ENCODE assay signal across 14 cellular contexts in the genomic region with DNA sequence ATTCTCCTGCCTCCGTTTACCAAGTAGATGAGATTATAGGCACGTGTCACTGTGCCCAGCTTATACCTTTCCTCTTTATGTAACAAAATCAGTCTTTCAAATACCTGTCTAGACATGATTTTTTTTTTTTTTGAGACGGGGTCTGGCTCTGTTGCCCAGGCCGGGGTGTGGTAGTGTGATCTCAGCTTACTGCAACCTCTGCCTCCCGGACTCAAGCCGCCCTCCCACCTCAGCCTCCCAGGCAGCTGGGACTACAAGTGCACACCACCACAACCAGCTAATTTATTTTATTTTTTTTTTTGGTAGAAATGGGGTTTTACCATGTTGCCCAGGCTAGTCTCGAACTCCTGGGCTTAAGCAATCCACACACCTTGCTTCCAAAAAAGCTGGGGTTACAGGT. TPM values are rescaled to one million over a fixed set of nuclear protein-coding genes. Genes with fewer than 3 reads are reported as not detected.
DNase-seq lines count a peak whose midpoint lies in the region; ATAC-seq, FAIRE-seq and TF ChIP-seq lines count a peak whose summit lies in the region.
"Had no signal": no experiment of that assay in that cellular context is flagged by ENCODE, and none has a peak within 500 bp of the region (broad histone marks: within the 10 kb centered on the region; RNA-seq: fewer than 3 reads in every experiment).

No MANE protein-coding gene starts in this region.

- H3K4me2 ChIP-seq in PC-3 (ENCODE audit: low read length) = peak overlapping the region; percentile 54
- H3K4me2 ChIP-seq in mesenchymal stem cell (ENCODE audit: low read length, poor library complexity, severe bottlenecking) = no peak overlapping the region
- H3K4me2 ChIP-seq: BLaER1 treated with 17β-estradiol and CSF1 and Interleukin-3, amounts not matched to agents 10 nM and 100 nM had no signal

- H4K20me1 ChIP-seq in PC-3 (ENCODE audit: low read length) = no peaks in the 10 kb centered on the region

- 100% methylated on average over 4 of the region's 7 CpGs for WGBS in mesenchymal stem cell
- WGBS in spleen, 5 donors = 96 to 98% (median 98%) methylated on average over 7 of the region's 7 CpGs

- H3K9me3 ChIP-seq in PC-3 (ENCODE audit: low read length) (no peaks in the 10 kb centered on the region), mesenchymal stem cell (ENCODE audit: control insufficient read depth, low read length) (no peaks in the 10 kb centered on the region), spleen (no peaks in the 10 kb centered on the region), kidney (ENCODE audit: control insufficient read depth in 1 of 2, low read length in 2 of 2) (no peaks in the 10 kb centered on the region)
- H3K9me3 ChIP-seq: A549 had no signal

- no peak overlapping the region for H2BK5ac ChIP-seq in mesenchymal stem cell (ENCODE audit: low read depth, low read length, poor library complexity, severe bottlenecking)

- H3K4ac ChIP-seq in mesenchymal stem cell (ENCODE audit: low read depth in 1 of 2, low read length in 2 of 2) = no peak overlapping the region

- H3K9ac ChIP-seq in PC-3 (ENCODE audit: low read length) (no peak overlapping the region), mesenchymal stem cell (ENCODE audit: low read length) (peak overlapping the region; percentile 37), kidney (ENCODE audit: low read length in 2 of 2) (no peak overlapping the region)
- H3K9ac ChIP-seq: BLaER1 treated with 17β-estradiol and CSF1 and Interleukin-3, amounts not matched to agents 10 nM and 100 nM had no signal

- peaks cover 11% of the 10 kb centered on the region for H3K79me1 ChIP-seq in mesenchymal stem cell (replicated peaks; ENCODE audit: low read length, poor library complexity, severe bottlenecking)

- H3K4me1 ChIP-seq in PC-3 (ENCODE audit: insufficient read depth, low read length) = peaks cover 10% of the 10 kb centered on the region
- no peaks in the 10 kb centered on the region for H3K4me1 ChIP-seq in mesenchymal stem cell (ENCODE audit: control insufficient read depth, insufficient read depth, low read depth, low read length)
- H3K4me1 ChIP-seq in spleen = no peaks in the 10 kb centered on the region
- H3K4me1 ChIP-seq in kidney (ENCODE audit: control insufficient read depth in 1 of 2, insufficient read depth in 1 of 2, low read depth in 1 of 2, low read length in 2 of 2) = no peaks in the 10 kb centered on the region

- H3K36me3 ChIP-seq in PC-3 (ENCODE audit: low read depth, low read length) (no peaks in the 10 kb centered on the region; the same call in 1 of the 2 replicates), mesenchymal stem cell (ENCODE audit: control insufficient read depth in 1 of 2, insufficient read depth in 2 of 2, low read depth in 1 of 2, low read length in 2 of 2) (peaks cover 0 to 27% of the 10 kb centered on the region in 2 experiments), spleen (peaks cover 0 to 34% (median 12%) of the 10 kb centered on the region in 6 donors), kidney (ENCODE audit: control insufficient read depth in 1 of 2, insufficient read depth in 2 of 2, low read length in 2 of 2) (peaks cover 4 to 10% of the 10 kb centered on the region in 2 donors)

- ATAC-seq in PC-3 = no peak; the same call in 1 of the 2 replicates
- ATAC-seq: GM12878 had no signal

- H4K91ac ChIP-seq in mesenchymal stem cell (ENCODE audit: low read length) = no peak overlapping the region

- H3K27me3 ChIP-seq in PC-3 (ENCODE audit: low read length) (no peaks in the 10 kb centered on the region), mesenchymal stem cell (ENCODE audit: control insufficient read depth in 1 of 2, insufficient read depth in 1 of 2, low read length in 2 of 2) (no peaks in the 10 kb centered on the region), spleen (replicated peaks in 1 of 7) (no peaks in the 10 kb centered on the region)
- H3K27me3 ChIP-seq: BLaER1 treated with 17β-estradiol and CSF1 and Interleukin-3, amounts not matched to agents 10 nM and 100 nM had no signal

- DNase-seq in PC-3 (no peak), epithelial cell of prostate (ENCODE audit: low read depth, low spot score) (no peak), mesenchymal stem cell (no peak), spleen (peak; percentile 47), DMS79 (lab: John Stamatoyannopoulos, UW) (no peak), kidney (no peak), AG20443 (ENCODE audit: low spot score) (no peak)
- no peak for DNase-seq in activated T-cell treated with anti-CD3 and anti-CD28 coated beads, Interleukin-2, amount 50 U/mL, for 1 hour
- DNase-seq: CD4-positive, CD25-positive, alpha-beta regulatory T cell; DMS 273 treated with DMSO at 0.1 percent for 48 hours had no signal

- no TSS peak for BruUV-seq in PC-3 (replicated peaks; lab: Mats Ljungman, UMichigan)

- H2AFZ ChIP-seq in PC-3 (ENCODE audit: low read length) = no peak overlapping the region
- H2AFZ ChIP-seq in mesenchymal stem cell (ENCODE audit: low read depth, low read length) = no peak overlapping the region

- intact Hi-C loops in PC-3 (cut with micrococcal nuclease) (no loop called here), spleen (cut with DNase I; ENCODE audit: low total_unique reads) (no loop called here), kidney (cut with DNase I) (no loop called here)

- H2BK15ac ChIP-seq in mesenchymal stem cell (ENCODE audit: low read depth, poor library complexity, severe bottlenecking) = peak overlapping the region; percentile 91

- CTCF ChIA-PET in PC-3 (lab: Charles Lee) = no interaction called here

- no peak overlapping the region for H3K14ac ChIP-seq in mesenchymal stem cell (ENCODE audit: low read length in 2 of 2)

- H3K4me3 ChIP-seq in PC-3 (ENCODE audit: low read length) (0 out of 2 replicates have a peak overlapping the region, but pooled peaks have one; percentile 25), mesenchymal stem cell (ENCODE audit: insufficient read depth in 1 of 2, low read depth in 1 of 2, low read length in 2 of 2) (no peak overlapping the region), spleen (no peak overlapping the region), kidney (ENCODE audit: low read length in 2 of 2) (no peak overlapping the region)
- H3K4me3 ChIP-seq: A549; BLaER1 treated with 17β-estradiol and CSF1 and Interleukin-3, amounts not matched to agents 10 nM and 100 nM; GM12878 had no signal

- no peaks in the 10 kb centered on the region for H3K9me2 ChIP-seq in PC-3 (replicated peaks; ENCODE audit: low read length)

- H4K8ac ChIP-seq in mesenchymal stem cell (ENCODE audit: low read length) = no peak overlapping the region

- no peak overlapping the region for H3K18ac ChIP-seq in mesenchymal stem cell (ENCODE audit: low read depth in 1 of 2, low read length in 2 of 2)

- no peaks in the 10 kb centered on the region for H3F3A ChIP-seq in PC-3 (ENCODE audit: low read length, unreplicated experiment)

- no peak overlapping the region for H2AK5ac ChIP-seq in mesenchymal stem cell (ENCODE audit: low read length, severe bottlenecking)

- TF ChIP-seq CTCF in PC-3 (conservative IDR thresholded peaks at IDR 0.05; ENCODE audit: low read depth, low read length) (no peak), spleen (IDR thresholded peaks at IDR 0.05 in 8 of 11, conservative IDR thresholded peaks at IDR 0.05 in 3 of 11) (no peak), kidney (IDR thresholded peaks at IDR 0.05; ENCODE audit: borderline replicate concordance, extremely low read depth, insufficient read depth) (no peak)

- no peak overlapping the region for H2BK120ac ChIP-seq in mesenchymal stem cell (ENCODE audit: low read depth, low read length)

- FAIRE-seq in kidney (lab: Jason Lieb, UNC) = no peak
- FAIRE-seq: A549, GM18507 had no signal

- POLR2A ChIA-PET in PC-3 (lab: Charles Lee; ENCODE audit: unreplicated experiment) = no interaction called here

- peak overlapping the region in 1 of 2 experiments; percentile 77 for H2BK12ac ChIP-seq in mesenchymal stem cell (ENCODE audit: low read length in 2 of 2)

- no peak overlapping the region for H3K23ac ChIP-seq in mesenchymal stem cell (ENCODE audit: low read length in 2 of 2)

- H3K27ac ChIP-seq in PC-3 (ENCODE audit: low read length) (peak overlapping the region; percentile 41), epithelial cell of prostate (peak overlapping the region; percentile 29), mesenchymal stem cell (ENCODE audit: low read length, poor library complexity, severe bottlenecking) (no peak overlapping the region), spleen (no peak overlapping the region), kidney (ENCODE audit: low read depth in 2 of 2, low read length in 2 of 2) (no peak overlapping the region)
- H3K27ac ChIP-seq: A549; BLaER1 treated with 17β-estradiol and CSF1 and Interleukin-3, amounts not matched to agents 10 nM and 100 nM had no signal

- no peak for TF ChIP-seq POLR2A in spleen (IDR thresholded peaks at IDR 0.05)

- peaks cover 33% of the 10 kb centered on the region for H3K79me2 ChIP-seq in PC-3 (ENCODE audit: low read length)

RNA-seq across cellular contexts. Expression of gene NADK2, which starts 13.2 kb away (rescaled TPM):
- total RNA-seq in PC-3 (2014; rRNA removed) = 17.7 and 22.9 TPM in 2 replicates
- polyA plus RNA-seq in mesenchymal stem cell (2013, experiment 1 of 2) = 8.1 TPM
- polyA plus RNA-seq in mesenchymal stem cell (2013, experiment 2 of 2) = 8.3 TPM
- total RNA-seq in spleen = 10 to 100 TPM; 14.7 to 21.8 (median 18.5) TPM
- 1 to 10 TPM; 5.3 to 7.3 (median 5.5) TPM for polyA plus RNA-seq in spleen
- 27.9 TPM for total RNA-seq in kidney
- 15.4 TPM for polyA plus RNA-seq in kidney (ENCODE audit: insufficient read depth, low read depth, low replicate concordance)

Comparison
In these comparisons a context has a peak if more than half of its experiments do, and no peak if none do; other contexts are left out.
1. H3K27ac ChIP-seq: peak in PC-3 (single experiment) and epithelial cell of prostate (single experiment); none in mesenchymal stem cell (single experiment), spleen (0 of 8) and kidney (0 of 2).